1 cellular context compared by ENCODE assay signal in genomic region chr4:10197952-10198351, GRCh38.
TF ChIP-seq lines count a peak whose summit lies in the region.

No MANE protein-coding gene starts in this region.

TF ChIP-seq in K562, 482 proteins besides CTCF, POLR2A, EP300 and RAD21 (continued from another document and continues in another):
- TF ChIP-seq TEAD4 (IDR thresholded peaks at IDR 0.05; ENCODE audit: low read length), result peak; percentile 52; the same call in 1 of the 2 replicates
- no peak for TF ChIP-seq TEAD4 (CRISPR knock-in tag; IDR thresholded peaks at IDR 0.05; ENCODE audit: borderline replicate concordance)
- no peak for TF ChIP-seq GABPB1 (CRISPR knock-in tag; IDR thresholded peaks at IDR 0.05)
- no peak for TF ChIP-seq GTF2E2 (tag; IDR thresholded peaks at IDR 0.05)
- no peak for TF ChIP-seq PHB2 (IDR thresholded peaks at IDR 0.05; ENCODE audit: low read depth)
- TF ChIP-seq ADNP (tag; IDR thresholded peaks at IDR 0.05), result no peak
- 0 out of 2 replicates have a peak, but pooled peaks have one; percentile 16 for TF ChIP-seq DMBX1 (CRISPR knock-in tag; IDR thresholded peaks at IDR 0.05; ENCODE audit: borderline replicate concordance)
- TF ChIP-seq CBFA2T3 (IDR thresholded peaks at IDR 0.05), result peak; percentile 82
- no peak for TF ChIP-seq ESRRA (IDR thresholded peaks at IDR 0.05; ENCODE audit: borderline replicate concordance, low read depth)
- peak in 1 of 2 experiments; percentile 5; a peak in 1 of 4 replicates for TF ChIP-seq RCOR1 (IDR thresholded peaks at IDR 0.05; ENCODE audit: borderline replicate concordance in 1 of 2, low read depth in 2 of 2, low read length in 2 of 2)
- no peak for TF ChIP-seq XRCC4 (IDR thresholded peaks at IDR 0.05; ENCODE audit: extremely low read depth, insufficient read depth, insufficient read length)
- TF ChIP-seq TCFL5 (CRISPR knock-in tag; conservative IDR thresholded peaks at IDR 0.05), result no peak
- no peak for TF ChIP-seq TEAD1 (CRISPR knock-in tag; IDR thresholded peaks at IDR 0.05)
- no peak for TF ChIP-seq ZNF57 (CRISPR knock-in tag; IDR thresholded peaks at IDR 0.05)
- no peak for TF ChIP-seq ZNF764 (CRISPR knock-in tag; IDR thresholded peaks at IDR 0.05; ENCODE audit: low read depth)
- TF ChIP-seq NCOA6 (IDR thresholded peaks at IDR 0.05), result no peak
- no peak for TF ChIP-seq KLF10 (CRISPR knock-in tag; IDR thresholded peaks at IDR 0.05)
- TF ChIP-seq SP1 (CRISPR knock-in tag; IDR thresholded peaks at IDR 0.05), result no peak
- no peak for TF ChIP-seq TRIM25 (IDR thresholded peaks at IDR 0.05; ENCODE audit: borderline replicate concordance)
- peak; percentile 54; the same call in 1 of the 2 replicates for TF ChIP-seq NCOR1 (IDR thresholded peaks at IDR 0.05)
- TF ChIP-seq, protein P1, sequence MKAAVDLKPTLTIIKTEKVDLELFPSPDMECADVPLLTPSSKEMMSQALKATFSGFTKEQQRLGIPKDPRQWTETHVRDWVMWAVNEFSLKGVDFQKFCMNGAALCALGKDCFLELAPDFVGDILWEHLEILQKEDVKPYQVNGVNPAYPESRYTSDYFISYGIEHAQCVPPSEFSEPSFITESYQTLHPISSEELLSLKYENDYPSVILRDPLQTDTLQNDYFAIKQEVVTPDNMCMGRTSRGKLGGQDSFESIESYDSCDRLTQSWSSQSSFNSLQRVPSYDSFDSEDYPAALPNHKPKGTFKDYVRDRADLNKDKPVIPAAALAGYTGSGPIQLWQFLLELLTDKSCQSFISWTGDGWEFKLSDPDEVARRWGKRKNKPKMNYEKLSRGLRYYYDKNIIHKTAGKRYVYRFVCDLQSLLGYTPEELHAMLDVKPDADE (conservative IDR thresholded peaks at IDR 0.05; ENCODE audit: control insufficient read depth, low read depth, low read length), result no peak
- TF ChIP-seq CHD1 (IDR thresholded peaks at IDR 0.05; ENCODE audit: low read length), result no peak
- TF ChIP-seq DIDO1 (tag; IDR thresholded peaks at IDR 0.05; ENCODE audit: low read depth), result no peak
- no peak for TF ChIP-seq ZBTB43 (CRISPR knock-in tag; IDR thresholded peaks at IDR 0.05)
- no peak for TF ChIP-seq GATA2 (CRISPR knock-in tag; IDR thresholded peaks at IDR 0.05)
- no peak for TF ChIP-seq E2F1 (CRISPR knock-in tag; IDR thresholded peaks at IDR 0.05)
- TF ChIP-seq RBM15 (IDR thresholded peaks at IDR 0.05; ENCODE audit: insufficient read depth, low read length), result no peak
- TF ChIP-seq ILF3 (IDR thresholded peaks at IDR 0.05; ENCODE audit: borderline replicate concordance), result no peak
- TF ChIP-seq TCF3 (CRISPR knock-in tag; IDR thresholded peaks at IDR 0.05), result peak; percentile 35; the same call in 1 of the 2 replicates
- no peak for TF ChIP-seq ZBTB11 (CRISPR knock-in tag; IDR thresholded peaks at IDR 0.05)
- TF ChIP-seq, protein P2, sequence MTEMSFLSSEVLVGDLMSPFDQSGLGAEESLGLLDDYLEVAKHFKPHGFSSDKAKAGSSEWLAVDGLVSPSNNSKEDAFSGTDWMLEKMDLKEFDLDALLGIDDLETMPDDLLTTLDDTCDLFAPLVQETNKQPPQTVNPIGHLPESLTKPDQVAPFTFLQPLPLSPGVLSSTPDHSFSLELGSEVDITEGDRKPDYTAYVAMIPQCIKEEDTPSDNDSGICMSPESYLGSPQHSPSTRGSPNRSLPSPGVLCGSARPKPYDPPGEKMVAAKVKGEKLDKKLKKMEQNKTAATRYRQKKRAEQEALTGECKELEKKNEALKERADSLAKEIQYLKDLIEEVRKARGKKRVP (CRISPR knock-in tag; IDR thresholded peaks at IDR 0.05), result no peak
- TF ChIP-seq ZKSCAN3 (CRISPR knock-in tag; IDR thresholded peaks at IDR 0.05), result no peak
- no peak for TF ChIP-seq TSC22D4 (tag; IDR thresholded peaks at IDR 0.05)
- no peak for TF ChIP-seq ZNF324 (CRISPR knock-in tag; IDR thresholded peaks at IDR 0.05)
- no peak for TF ChIP-seq THAP7 (CRISPR knock-in tag; IDR thresholded peaks at IDR 0.05)
- TF ChIP-seq WHSC1 (IDR thresholded peaks at IDR 0.05; ENCODE audit: low read length), result no peak
- TF ChIP-seq LCOR (CRISPR knock-in tag; IDR thresholded peaks at IDR 0.05), result no peak
- TF ChIP-seq FOXK2 (conservative IDR thresholded peaks at IDR 0.05 in 1 of 2, IDR thresholded peaks at IDR 0.05 in 1 of 2; ENCODE audit: low read depth in 2 of 2), result peak in 1 of 2 experiments; percentile 16; a peak in 1 of 4 replicates
- TF ChIP-seq ZNF121 (CRISPR knock-in tag; conservative IDR thresholded peaks at IDR 0.05), result no peak
- no peak for TF ChIP-seq PHF8 (IDR thresholded peaks at IDR 0.05; ENCODE audit: borderline replicate concordance, low read length)
- TF ChIP-seq ZNF561 (CRISPR knock-in tag; conservative IDR thresholded peaks at IDR 0.05), result no peak
- TF ChIP-seq POLR2H (tag; IDR thresholded peaks at IDR 0.05; ENCODE audit: low read depth), result no peak
- TF ChIP-seq FOXP1 (CRISPR knock-in tag; IDR thresholded peaks at IDR 0.05), result no peak
- TF ChIP-seq ARID1B (IDR thresholded peaks at IDR 0.05), result peak; percentile 59
- TF ChIP-seq CTCFL (IDR thresholded peaks at IDR 0.05; ENCODE audit: borderline replicate concordance, insufficient read depth, low read depth, low read length, poor library complexity, severe bottlenecking), result no peak
- no peak for TF ChIP-seq SAP30 (IDR thresholded peaks at IDR 0.05; ENCODE audit: borderline replicate concordance, insufficient read depth, low read depth, low read length, poor library complexity, severe bottlenecking)
- TF ChIP-seq LARP7 (IDR thresholded peaks at IDR 0.05), result no peak
- TF ChIP-seq, protein P3, sequence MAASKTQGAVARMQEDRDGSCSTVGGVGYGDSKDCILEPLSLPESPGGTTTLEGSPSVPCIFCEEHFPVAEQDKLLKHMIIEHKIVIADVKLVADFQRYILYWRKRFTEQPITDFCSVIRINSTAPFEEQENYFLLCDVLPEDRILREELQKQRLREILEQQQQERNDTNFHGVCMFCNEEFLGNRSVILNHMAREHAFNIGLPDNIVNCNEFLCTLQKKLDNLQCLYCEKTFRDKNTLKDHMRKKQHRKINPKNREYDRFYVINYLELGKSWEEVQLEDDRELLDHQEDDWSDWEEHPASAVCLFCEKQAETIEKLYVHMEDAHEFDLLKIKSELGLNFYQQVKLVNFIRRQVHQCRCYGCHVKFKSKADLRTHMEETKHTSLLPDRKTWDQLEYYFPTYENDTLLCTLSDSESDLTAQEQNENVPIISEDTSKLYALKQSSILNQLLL (CRISPR knock-in tag; IDR thresholded peaks at IDR 0.05; ENCODE audit: borderline replicate concordance), result no peak
- TF ChIP-seq POLR2AphosphoS5 (IDR thresholded peaks at IDR 0.05; ENCODE audit: control insufficient read depth, insufficient read depth, low read depth, low read length), result 0 out of 2 replicates have a peak, but pooled peaks have one; percentile 29
- no peak for TF ChIP-seq CREB1 (IDR thresholded peaks at IDR 0.05)
- TF ChIP-seq CREB1 (CRISPR knock-in tag; IDR thresholded peaks at IDR 0.05), result no peak
- TF ChIP-seq DNMT1 (IDR thresholded peaks at IDR 0.05), result no peak
- TF ChIP-seq RBBP5 (IDR thresholded peaks at IDR 0.05; ENCODE audit: borderline replicate concordance, insufficient read depth, low read length, poor library complexity, severe bottlenecking), result no peak
- no peak for TF ChIP-seq PTRF (tag; IDR thresholded peaks at IDR 0.05)
- no peak for TF ChIP-seq PRMT5 (CRISPR knock-in tag; IDR thresholded peaks at IDR 0.05)
- TF ChIP-seq BRCA1 (IDR thresholded peaks at IDR 0.05), result no peak
- no peak for TF ChIP-seq BRCA1 (CRISPR knock-in tag; IDR thresholded peaks at IDR 0.05)
- no peak for TF ChIP-seq PHF21A (IDR thresholded peaks at IDR 0.05; ENCODE audit: borderline replicate concordance, low read depth)
- peak; percentile 74 for TF ChIP-seq CBFA2T2 (conservative IDR thresholded peaks at IDR 0.05)
- TF ChIP-seq SREBF1 (IDR thresholded peaks at IDR 0.05; ENCODE audit: borderline replicate concordance, low read depth, low read length), result no peak
- TF ChIP-seq TRIM24 (IDR thresholded peaks at IDR 0.05), result no peak
- TF ChIP-seq JUND (IDR thresholded peaks at IDR 0.05; ENCODE audit: borderline replicate concordance, low read depth, low read length), result no peak
- TF ChIP-seq JUND (tag; IDR thresholded peaks at IDR 0.05; ENCODE audit: borderline replicate concordance, low read depth, low read length), result peak; percentile 41; the same call in 1 of the 3 replicates
- no peak for TF ChIP-seq SMAD3 (CRISPR knock-in tag; conservative IDR thresholded peaks at IDR 0.05)
- no peak for TF ChIP-seq HMGN3 (IDR thresholded peaks at IDR 0.05; ENCODE audit: borderline replicate concordance, extremely low read depth, insufficient read length, low read depth, low read length)
- no peak for TF ChIP-seq FOXM1 (IDR thresholded peaks at IDR 0.05; ENCODE audit: low read depth)
- no peak for TF ChIP-seq FOXM1 (CRISPR knock-in tag; IDR thresholded peaks at IDR 0.05; ENCODE audit: low read depth)
- no peak for TF ChIP-seq NFYB (IDR thresholded peaks at IDR 0.05; ENCODE audit: extremely low read depth, insufficient read length)
- peak; percentile 73 for TF ChIP-seq FOXJ2 (tag; IDR thresholded peaks at IDR 0.05)
